ENCODE assay signal across 9 cellular contexts in genomic region chr3:198079771-198080520, GRCh38.
DNase-seq lines count a peak whose midpoint lies in the region; ATAC-seq, FAIRE-seq and TF ChIP-seq lines count a peak whose summit lies in the region.
"Had no signal": no experiment of that assay in that cellular context is flagged by ENCODE, and none has a peak within 500 bp of the region (broad histone marks: within the 10 kb centered on the region; RNA-seq: fewer than 3 reads in every experiment).

No MANE protein-coding gene starts in this region.

- no peak overlapping the region for H3K27ac ChIP-seq in colonic mucosa
- no peak overlapping the region for H3K27ac ChIP-seq in lung (ENCODE audit: low read depth in 1 of 2, low read length in 1 of 2)

- 7 to 9% methylated on average over 47 of the region's 47 CpGs for WGBS in lung, 2 donors

- intact Hi-C loops in colonic mucosa (cut with DNase I): no loop called here

- peak; percentile 36 for DNase-seq in GF-D8 (lab: John Stamatoyannopoulos, UW)
- DNase-seq in T-helper 9 cell: peak; percentile 5
- peak; percentile 21 for DNase-seq in colonic mucosa
- no peak for DNase-seq in lung (ENCODE audit: low spot score)
- DNase-seq in stimulated activated CD8-positive, alpha-beta memory T cell treated with anti-CD3 and anti-CD28 coated beads, Interleukin-4, amount 100 ng/mL, for 1 hour (ENCODE audit: low read depth in 2 of 2, low spot score in 1 of 2): peak; percentile 12 to 19
- no peak for DNase-seq in RCC 7860 (ENCODE audit: low spot score)
- DNase-seq in OCI-M2 (lab: John Stamatoyannopoulos, UW; ENCODE audit: unreplicated experiment): no peak

- H3K36me3 ChIP-seq in colonic mucosa (no peaks in the 10 kb centered on the region), lung (ENCODE audit: control insufficient read depth in 2 of 2, insufficient read depth in 2 of 2, low read length in 2 of 2) (no peaks in the 10 kb centered on the region)

- TF ChIP-seq CTCF in colonic mucosa (IDR thresholded peaks at IDR 0.05) (no peak), lung (IDR thresholded peaks at IDR 0.05; ENCODE audit: control extremely low read depth, extremely low read depth) (no peak)

- H3K27me3 ChIP-seq in colonic mucosa (peaks cover 41% of the 10 kb centered on the region), lung (ENCODE audit: control insufficient read depth, insufficient read depth) (no peaks in the 10 kb centered on the region)

- H3K4me1 ChIP-seq in colonic mucosa: peaks cover 13% of the 10 kb centered on the region
- H3K4me1 ChIP-seq in lung (ENCODE audit: control insufficient read depth in 2 of 2, insufficient read depth in 2 of 2, low read length in 2 of 2): peaks cover 4 to 5% of the 10 kb centered on the region in 2 donors

- no peaks in the 10 kb centered on the region for H3K9me3 ChIP-seq in colonic mucosa
- H3K9me3 ChIP-seq in lung (ENCODE audit: control insufficient read depth in 2 of 2, insufficient read depth in 1 of 2, low read length in 1 of 2): no peaks in the 10 kb centered on the region

- H3K9ac ChIP-seq in colonic mucosa (ENCODE audit: low read depth in 2 of 2, low read length in 2 of 2): no peak overlapping the region

- FAIRE-seq in RCC 7860 (lab: Jason Lieb, UNC): no peak
- FAIRE-seq: TTC549 had no signal

- H3K4me3 ChIP-seq in colonic mucosa (peak overlapping the region; percentile 39), lung (no peak overlapping the region)

- ATAC-seq in HG03045 (IDR thresholded peaks at IDR 0.05; ENCODE audit: unreplicated experiment) (peak; percentile 26), lung (ENCODE audit: insufficient read depth, low FRiP score) (peak; percentile 16)

Comparison
In these comparisons a context has a peak if more than half of its experiments do, and no peak if none do; other contexts are left out.
1. DNase-seq: peak in GF-D8 (single experiment), T-helper 9 cell (single experiment), colonic mucosa (single experiment) and stimulated activated CD8-positive, alpha-beta memory T cell treated with anti-CD3 and anti-CD28 coated beads, Interleukin-4, amount 100 ng/mL, for 1 hour (2 of 2); none in lung (single experiment), RCC 7860 (single experiment) and OCI-M2 (single experiment).